In genomic region chr19:3389876-3390361, GRCh38 we compare ENCODE assay signal across 10 cellular contexts. TPM values are rescaled to one million over a fixed set of nuclear protein-coding genes. Genes with fewer than 3 reads are reported as not detected.
DNase-seq lines count a peak whose midpoint lies in the region; ATAC-seq, FAIRE-seq and TF ChIP-seq lines count a peak whose summit lies in the region.
"Had no signal": no experiment of that assay in that cellular context is flagged by ENCODE, and none has a peak within 500 bp of the region (broad histone marks: within the 10 kb centered on the region; RNA-seq: fewer than 3 reads in every experiment).

No MANE protein-coding gene starts in this region.

- DNase-seq in A549 (ENCODE audit: low read depth in 1 of 2, low spot score in 1 of 2) (no peak), NCI-H1105 treated with DMSO at 0.1 percent for 48 hours (lab: John Stamatoyannopoulos, UW) (peak; percentile 90), anterior cingulate cortex (lab: John Stamatoyannopoulos, UW) (no peak), epidermal melanocyte (ENCODE audit: insufficient read length, low spot score) (no peak), NCI-H2227 treated with DMSO at 0.1 percent for 48 hours (lab: John Stamatoyannopoulos, UW) (no peak)
- DNase-seq in effector CD8-positive, alpha-beta T cell (lab: John Stamatoyannopoulos, UW): no peak
- DNase-seq: activated CD8-positive, alpha-beta T cell treated with anti-CD3 and anti-CD28 coated beads for 36 hours; OCI-M1 had no signal

- CTCF ChIA-PET in A549 (lab: Yijun Ruan, JAX): interaction anchor here (0.6 to 3.1 kb wide), 7 partner anchors 9 to 85 kb away, joined by 3 to 13 read pairs (median 3); no protein-coding TSS in a partner anchor

- peak overlapping the region in 1 of 2 experiments; percentile 89; a peak in 3 of 6 replicates for H3K27ac ChIP-seq in A549
- peak overlapping the region; percentile 54 for H3K27ac ChIP-seq in cingulate gyrus (ENCODE audit: low read depth, low read length)
- peak overlapping the region; percentile 72 for H3K27ac ChIP-seq in muscle layer of colon (ENCODE audit: low read depth, low read length)

- H3K4me3 ChIP-seq in A549: no peak overlapping the region
- H3K4me3 ChIP-seq in muscle layer of colon (ENCODE audit: low read depth in 1 of 2, low read length in 2 of 2): no peak overlapping the region

- H3K4me2 ChIP-seq in A549: peak overlapping the region; percentile 23; the same call in 1 of the 3 replicates

- 66% methylated on average over 17 of the region's 17 CpGs for WGBS in A549 (ENCODE audit: missing lambda C conversion rate)

- FAIRE-seq in A549 (lab: Jason Lieb, UNC): no peak

- peaks cover 5% of the 10 kb centered on the region for H3K36me3 ChIP-seq in muscle layer of colon (ENCODE audit: insufficient read depth, low read length)

- no peak for TF ChIP-seq POLR2A in A549 (IDR thresholded peaks at IDR 0.05; ENCODE audit: low read length)

- H3K9ac ChIP-seq in muscle layer of colon (ENCODE audit: low read length): no peak overlapping the region

- H3K4me1 ChIP-seq in A549 (peaks cover 44% of the 10 kb centered on the region), muscle layer of colon (ENCODE audit: insufficient read depth, low read length) (peaks cover 51% of the 10 kb centered on the region)

- POLR2A ChIA-PET in A549 (lab: Yijun Ruan, JAX): interaction anchor here (0.6 kb wide), 1 partner anchor 882 kb away, joined by 3 read pairs; no protein-coding TSS in a partner anchor

- TF ChIP-seq EP300 in A549 (IDR thresholded peaks at IDR 0.05): no peak

- TF ChIP-seq RAD21 in A549 (conservative IDR thresholded peaks at IDR 0.05 in 1 of 2, IDR thresholded peaks at IDR 0.05 in 1 of 2): no peak

- H3K9me3 ChIP-seq in A549: no peaks in the 10 kb centered on the region
- H3K9me3 ChIP-seq in muscle layer of colon (ENCODE audit: low read length): no peaks in the 10 kb centered on the region

- peak in 1 of 2 experiments; percentile 34; a peak in 3 of 6 replicates for ATAC-seq in A549
- ATAC-seq: activated CD8-positive, alpha-beta T cell treated with anti-CD3 and anti-CD28 coated beads for 36 hours had no signal

- TF ChIP-seq CTCF in A549 (IDR thresholded peaks at IDR 0.05): no peak

- no peaks in the 10 kb centered on the region for H3K27me3 ChIP-seq in muscle layer of colon (ENCODE audit: control insufficient read depth in 1 of 2, insufficient read depth in 2 of 2, low read length in 2 of 2)

TF ChIP-seq in A549, 52 proteins besides CTCF, POLR2A, EP300 and RAD21:
- TF ChIP-seq CEBPB (IDR thresholded peaks at IDR 0.05) (peak; percentile 28 to 67; a peak in 3 of 4 replicates), KDM5A (IDR thresholded peaks at IDR 0.05) (no peak)

RNA-seq across cellular contexts. Expression of gene NFIC, which starts 23.5 kb away (rescaled TPM):
- 2.6 and 4.7 TPM in 2 replicates for polyA plus RNA-seq in A549 (2011; rRNA removed)
- polyA plus RNA-seq in A549 (2012; cell fraction: cytosol; rRNA removed): 8.9 and 14.2 TPM in 2 replicates
- polyA plus RNA-seq in A549 (2012; cell fraction: nucleus; rRNA removed): 20.1 and 22.9 TPM in 2 replicates
- 34.6 to 36.4 TPM (median 34.9 TPM) in 3 replicates for polyA plus RNA-seq in A549 (2017; fragmentation: RNase III; extraction: RNeasy Plus Mini Kit Qiagen cat#74134 plus additional on column Dnase treatment)
- 10.5 and 14.6 TPM in 2 replicates for polyA minus RNA-seq in A549 (2011; rRNA and poly(A)+ RNA removed)
